ENCODE assay signal across 7 cellular contexts in genomic region chr2:90170973-90171372, GRCh38.
DNase-seq lines count a peak whose midpoint lies in the region; ATAC-seq, FAIRE-seq and TF ChIP-seq lines count a peak whose summit lies in the region.
"Not testable (repeated sequence)": the region's sequence is repeated elsewhere in the genome, so short reads cannot be mapped to it uniquely, and the experiment has no call there.

No MANE protein-coding gene starts in this region.

- H3K79me2 ChIP-seq in Karpas-422 (ENCODE audit: low read length); OCI-LY1 (ENCODE audit: insufficient read depth, low read length): not testable (repeated sequence)

- not testable (repeated sequence) for H2AFZ ChIP-seq in Karpas-422 (ENCODE audit: low read length); OCI-LY1 (ENCODE audit: low read length)

- peak; percentile 35 for FAIRE-seq in GM12891 (lab: Jason Lieb, UNC)

- peak; percentile 54 to 67 for ATAC-seq in right cardiac atrium

- H3F3A ChIP-seq in OCI-LY1 (ENCODE audit: insufficient read depth, low read length): not testable (repeated sequence)

- intact Hi-C loops in right cardiac atrium (cut with DNase I): not testable (repeated sequence)

- WGBS in right cardiac atrium: 65% methylated on average over 2 of the region's 2 CpGs

- H3K9ac ChIP-seq in Karpas-422 (ENCODE audit: low read length); OCI-LY1 (ENCODE audit: low read length): not testable (repeated sequence)

- H3K4me3 ChIP-seq in Karpas-422 (ENCODE audit: low read length); OCI-LY1 (ENCODE audit: low read depth, low read length, poor library complexity, severe bottlenecking); right cardiac atrium (ENCODE audit: low read length): not testable (repeated sequence)

- not testable (repeated sequence) for H3K9me2 ChIP-seq in Karpas-422 (replicated peaks; ENCODE audit: insufficient read depth, low read length); OCI-LY1 (ENCODE audit: low read depth, low read length)

- not testable (repeated sequence) for TF ChIP-seq POLR2A in GM12891 (IDR thresholded peaks at IDR 0.05; ENCODE audit: low read depth, low read length)

- peaks cover 33% of the 10 kb centered on the region for H3K4me1 ChIP-seq in Karpas-422 (ENCODE audit: low read length)
- peaks cover 18% of the 10 kb centered on the region for H3K4me1 ChIP-seq in OCI-LY1 (ENCODE audit: insufficient read depth, low read length, severe bottlenecking)
- not testable (repeated sequence) for H3K4me1 ChIP-seq in right cardiac atrium (ENCODE audit: control insufficient read depth, insufficient read depth, low read length)

- TF ChIP-seq CTCF in OCI-LY1 (IDR thresholded peaks at IDR 0.05; ENCODE audit: low read length): peak; percentile 13; the same call in 1 of the 2 replicates

- not testable (repeated sequence) for DNase-seq in GM12891 (ENCODE audit: insufficient read length, low spot score); right cardiac atrium
- DNase-seq in Karpas-422: peak; percentile 71
- peak; percentile 8 for DNase-seq in SW480 (ENCODE audit: low spot score)
- peak; percentile 52 for DNase-seq in kidney tubule cell (ENCODE audit: low spot score)
- peak; percentile 18 for DNase-seq in renal cortical epithelial cell (ENCODE audit: low read depth)

- H3K9me3 ChIP-seq in Karpas-422 (ENCODE audit: low read length); OCI-LY1 (ENCODE audit: low read length); right cardiac atrium (ENCODE audit: control insufficient read depth, low read length): not testable (repeated sequence)

- not testable (repeated sequence) for H3K36me3 ChIP-seq in Karpas-422 (ENCODE audit: insufficient read depth, low read length); OCI-LY1 (ENCODE audit: insufficient read depth, low read length)

- H3K4me2 ChIP-seq in Karpas-422 (ENCODE audit: low read depth, low read length, poor library complexity, severe bottlenecking); OCI-LY1 (ENCODE audit: low read length): not testable (repeated sequence)

- H3K27me3 ChIP-seq in Karpas-422 (ENCODE audit: low read length); OCI-LY1 (ENCODE audit: insufficient read depth, low read length); right cardiac atrium (ENCODE audit: control insufficient read depth, insufficient read depth): not testable (repeated sequence)

- H4K20me1 ChIP-seq in Karpas-422 (ENCODE audit: insufficient read depth, low read depth, low read length); OCI-LY1 (ENCODE audit: insufficient read depth, low read length): not testable (repeated sequence)

- not testable (repeated sequence) for H3K27ac ChIP-seq in Karpas-422 (ENCODE audit: low read length); OCI-LY1 (ENCODE audit: low read depth, low read length, poor library complexity, severe bottlenecking); right cardiac atrium (ENCODE audit: low read length)
